ENCODE assay signal across 10 cellular contexts in genomic region chr6:51885957-51886356, GRCh38.
"Had no signal": no experiment of that assay in that cellular context is flagged by ENCODE, and none has a peak within 500 bp of the region (broad histone marks: within the 10 kb centered on the region; RNA-seq: fewer than 3 reads in every experiment).

No MANE protein-coding gene starts in this region.

- H2AFZ ChIP-seq: GM23248 had no signal

- H3K36me3 Mint-ChIP-seq: IgD-negative memory B cell had no signal

- H3K4me2 ChIP-seq: KMS-11 had no signal

- H3K27ac Mint-ChIP-seq: HFFc6, IgD-negative memory B cell had no signal

- H3K27ac ChIP-seq: GM23248, HL-60, KMS-11 had no signal

- ATAC-seq: HCT116, HepG2 had no signal

- DNase-seq: GM23248, HFFc6, Karpas-422, KBM-7 had no signal

- H3K36me3 ChIP-seq: HAP-1 had no signal

- H3K4me1 ChIP-seq: HAP-1 had no signal

- H3K4me3 ChIP-seq: GM23248, HAP-1 had no signal

- H3K4me3 Mint-ChIP-seq: HFFc6, IgD-negative memory B cell had no signal

- H3K4me1 Mint-ChIP-seq: IgD-negative memory B cell had no signal

- H3K9me3 Mint-ChIP-seq: IgD-negative memory B cell had no signal
